In genomic region chr6:17877196-17877889, GRCh38 we compare ENCODE assay signal across 14 cellular contexts.
DNase-seq lines count a peak whose midpoint lies in the region; ATAC-seq and TF ChIP-seq lines count a peak whose summit lies in the region.
"Had no signal": no experiment of that assay in that cellular context is flagged by ENCODE, and none has a peak within 500 bp of the region (broad histone marks: within the 10 kb centered on the region; RNA-seq: fewer than 3 reads in every experiment).

No MANE protein-coding gene starts in this region.

- H3K36me3 ChIP-seq in smooth muscle cell (ENCODE audit: low read depth) (no peaks in the 10 kb centered on the region), left ventricle myocardium inferior (peaks cover 4% of the 10 kb centered on the region)

- WGBS in smooth muscle cell (ENCODE audit: low lambda C conversion rate), result 50% methylated on average over 6 of the region's 6 CpGs

- no peak overlapping the region for H3K4me3 Mint-ChIP-seq in WTC11
- H3K4me3 Mint-ChIP-seq: activated T-helper 17 cell treated with anti-CD3 and anti-CD28 coated beads, Interleukin-2, amount 50 U/mL, for 72 hours; CD8-positive, alpha-beta T cell; naive thymus-derived CD8-positive, alpha-beta T cell had no signal

- 0 out of 2 replicates have a peak overlapping the region, but pooled peaks have one; percentile 13 for H3K27ac Mint-ChIP-seq in WTC11
- H3K27ac Mint-ChIP-seq: activated T-helper 17 cell treated with anti-CD3 and anti-CD28 coated beads, Interleukin-2, amount 50 U/mL, for 72 hours; CD8-positive, alpha-beta T cell; naive thymus-derived CD8-positive, alpha-beta T cell had no signal

- peaks cover 6% of the 10 kb centered on the region for H3K79me2 ChIP-seq in smooth muscle cell (ENCODE audit: low read depth)

- peak overlapping the region; percentile 75 for H3K4me2 ChIP-seq in smooth muscle cell
- H3K4me2 ChIP-seq: KMS-11 had no signal

- no peaks in the 10 kb centered on the region for H3K27me3 Mint-ChIP-seq in WTC11 (ENCODE audit: low read depth)

- H3K4me1 ChIP-seq in smooth muscle cell (ENCODE audit: low read depth) (peaks cover 22% of the 10 kb centered on the region), left ventricle myocardium inferior (peaks cover 38% of the 10 kb centered on the region)

- H3K9me3 ChIP-seq in smooth muscle cell (replicated peaks; ENCODE audit: low read depth) (no peaks in the 10 kb centered on the region), left ventricle myocardium inferior (replicated peaks) (no peaks in the 10 kb centered on the region)

- CTCF ChIA-PET in WTC11 (lab: Charles Lee), result no interaction called here

- H3K36me3 Mint-ChIP-seq in WTC11, result no peaks in the 10 kb centered on the region
- H3K36me3 Mint-ChIP-seq: CD8-positive, alpha-beta T cell; naive thymus-derived CD8-positive, alpha-beta T cell had no signal

- H3K27ac ChIP-seq in smooth muscle cell (ENCODE audit: low read depth) (peak overlapping the region; percentile 48), left ventricle myocardium inferior (replicated peaks) (no peak overlapping the region)
- H3K27ac ChIP-seq: KMS-11, skin epidermis had no signal

- H3K27me3 ChIP-seq in smooth muscle cell (ENCODE audit: low read depth) (no peaks in the 10 kb centered on the region), left ventricle myocardium inferior (ENCODE audit: low read depth) (no peaks in the 10 kb centered on the region)

- H3K9ac ChIP-seq in smooth muscle cell (ENCODE audit: low read depth), result no peak overlapping the region
- H3K9ac ChIP-seq: KMS-11 had no signal

- no peak for ATAC-seq in WTC11
- ATAC-seq in HG03354 (IDR thresholded peaks at IDR 0.05; ENCODE audit: poor library complexity, severe bottlenecking, unreplicated experiment), result no peak
- ATAC-seq: activated T-helper 17 cell treated with anti-CD3 and anti-CD28 coated beads, Interleukin-2, amount 50 U/mL, for 72 hours; CD8-positive, alpha-beta T cell; naive thymus-derived CD8-positive, alpha-beta T cell had no signal

- H3K9me3 Mint-ChIP-seq in WTC11, result no peaks in the 10 kb centered on the region
- H3K9me3 Mint-ChIP-seq: activated T-helper 17 cell treated with anti-CD3 and anti-CD28 coated beads, Interleukin-2, amount 50 U/mL, for 72 hours; CD8-positive, alpha-beta T cell had no signal

- intact Hi-C loops in left ventricle myocardium inferior (cut with micrococcal nuclease), result no loop called here

- TF ChIP-seq CTCF in WTC11 (IDR thresholded peaks at IDR 0.05), result no peak
- TF ChIP-seq CTCF in fibroblast of the aortic adventitia (IDR thresholded peaks at IDR 0.05; ENCODE audit: insufficient read depth, low read length), result no peak
- TF ChIP-seq CTCF in smooth muscle cell (IDR thresholded peaks at IDR 0.05; ENCODE audit: borderline replicate concordance, insufficient read depth, poor library complexity, severe bottlenecking), result no peak
- TF ChIP-seq CTCF in left ventricle myocardium inferior (IDR thresholded peaks at IDR 0.05; ENCODE audit: borderline replicate concordance), result no peak

- DNase-seq in HS-27A (ENCODE audit: low read depth) (peak; percentile 95), WTC11 (ENCODE audit: low spot score) (no peak), fibroblast of the aortic adventitia (ENCODE audit: low read depth) (peak; percentile 82), smooth muscle cell (lab: John Stamatoyannopoulos, UW; ENCODE audit: unreplicated experiment) (no peak), NCI-H2081 treated with DMSO at 0.1 percent for 48 hours (lab: John Stamatoyannopoulos, UW) (no peak), left ventricle myocardium inferior (no peak), NCI-H345 treated with DMSO at 0.1 percent for 48 hours (lab: John Stamatoyannopoulos, UW; ENCODE audit: unreplicated experiment) (no peak)
- DNase-seq: CD8-positive, alpha-beta T cell; naive thymus-derived CD8-positive, alpha-beta T cell; NCI-H1930 had no signal

- H4K20me1 ChIP-seq in smooth muscle cell (ENCODE audit: low read depth), result peaks cover 21% of the 10 kb centered on the region

- 0 out of 2 replicates have a peak, but pooled peaks cover 2% of the 10 kb centered on the region for H3K4me1 Mint-ChIP-seq in WTC11
- H3K4me1 Mint-ChIP-seq: activated T-helper 17 cell treated with anti-CD3 and anti-CD28 coated beads, Interleukin-2, amount 50 U/mL, for 72 hours; naive thymus-derived CD8-positive, alpha-beta T cell had no signal

- H3K4me3 ChIP-seq in fibroblast of the aortic adventitia (ENCODE audit: low read depth, low read length) (no peak overlapping the region), smooth muscle cell (no peak overlapping the region), left ventricle myocardium inferior (no peak overlapping the region)
- H3K4me3 ChIP-seq: skin epidermis had no signal

- peaks cover 15% of the 10 kb centered on the region for H3F3A ChIP-seq in smooth muscle cell (ENCODE audit: low read depth)

- no peak overlapping the region for H2AFZ ChIP-seq in smooth muscle cell (ENCODE audit: low read depth)

- POLR2A ChIA-PET in WTC11 (lab: Charles Lee), result no interaction called here

TF ChIP-seq in WTC11, 78 proteins besides CTCF, POLR2A, EP300 and RAD21:
- TF ChIP-seq NFATC4 (CRISPR knock-in tag; IDR thresholded peaks at IDR 0.05) (no peak), TEAD4 (CRISPR knock-in tag; IDR thresholded peaks at IDR 0.05) (no peak)

Comparison
In these comparisons a context has a peak if more than half of its experiments do, and no peak if none do; other contexts are left out.
1. DNase-seq: peak in HS-27A (single experiment) and fibroblast of the aortic adventitia (single experiment); none in WTC11 (single experiment), smooth muscle cell (single experiment), NCI-H2081 treated with DMSO at 0.1 percent for 48 hours (single experiment), left ventricle myocardium inferior (single experiment) and NCI-H345 treated with DMSO at 0.1 percent for 48 hours (single experiment).